ENCODE assay signal across 17 cellular contexts in the genomic region with DNA sequence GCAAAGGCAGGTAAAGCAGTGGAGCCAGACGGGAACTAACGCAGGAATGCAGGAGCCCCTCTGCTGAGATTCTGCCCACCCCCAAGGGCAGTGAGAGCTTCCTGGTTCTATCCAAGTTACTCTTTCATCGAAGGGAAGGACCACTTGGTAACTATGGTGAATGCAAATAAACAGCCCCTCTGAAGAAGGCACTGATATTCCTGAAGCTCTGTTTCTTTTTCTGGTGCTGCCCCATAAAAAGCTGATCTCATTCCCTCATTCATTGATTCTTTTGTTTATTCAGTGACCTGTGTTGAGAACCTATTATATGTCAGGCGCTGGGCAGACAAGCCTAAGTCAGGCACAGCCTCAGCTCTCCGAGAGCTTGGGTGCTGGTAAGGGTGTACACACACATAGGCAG.
DNase-seq lines count a peak whose midpoint lies in the region; ATAC-seq and TF ChIP-seq lines count a peak whose summit lies in the region.
"Had no signal": no experiment of that assay in that cellular context is flagged by ENCODE, and none has a peak within 500 bp of the region (broad histone marks: within the 10 kb centered on the region; RNA-seq: fewer than 3 reads in every experiment).

No MANE protein-coding gene starts in this region.

- no peak overlapping the region for H2AK5ac ChIP-seq in H9 (ENCODE audit: insufficient read length, low read length)

- no peak overlapping the region for H3T11ph ChIP-seq in H9 (ENCODE audit: low read length)

- H3K4me3 ChIP-seq in neural progenitor cell (no peak overlapping the region), Caco-2 (ENCODE audit: low read depth, low read length) (no peak overlapping the region)
- H3K4me3 ChIP-seq: breast epithelium, dorsolateral prefrontal cortex, esophagus muscularis mucosa, heart left ventricle, Peyer's patch, suprapubic skin had no signal

- H3K9me3 Mint-ChIP-seq in H9 (peaks cover 0 to 3% of the 10 kb centered on the region in 2 experiments; a peak in 2 of 5 replicates), neural progenitor cell (peaks cover 5% of the 10 kb centered on the region), Caco-2 (ENCODE audit: unreplicated experiment) (no peaks in the 10 kb centered on the region)
- H3K9me3 Mint-ChIP-seq in activated T-helper 17 cell treated with anti-CD3 and anti-CD28 coated beads, Interleukin-2, amount 50 U/mL, for 72 hours = no peaks in the 10 kb centered on the region
- H3K9me3 Mint-ChIP-seq: activated naive CD4-positive, alpha-beta T cell treated with anti-CD3 and anti-CD28 coated beads, Interleukin-2, amount 50 U/mL, for 24 hours had no signal

- H2AFZ ChIP-seq in H9 (ENCODE audit: low read length) (no peak overlapping the region), neural progenitor cell (replicated peaks) (peak overlapping the region; percentile 9)

- no peak for TF ChIP-seq CTCF in H9 (conservative IDR thresholded peaks at IDR 0.05)
- no peak for TF ChIP-seq CTCF in neural progenitor cell (IDR thresholded peaks at IDR 0.05)
- no peak for TF ChIP-seq CTCF in Caco-2 (IDR thresholded peaks at IDR 0.05; ENCODE audit: insufficient read depth in 1 of 2, low read depth in 1 of 2, low read length in 1 of 2, severe bottlenecking in 1 of 2, unreplicated experiment in 1 of 2)

- H3K79me2 ChIP-seq in H9 (ENCODE audit: insufficient read depth, low read length) (no peaks in the 10 kb centered on the region), neural progenitor cell (ENCODE audit: low read depth) (no peaks in the 10 kb centered on the region)

- H3K56ac ChIP-seq in H9 (ENCODE audit: insufficient read length, low read depth, low read length) = no peak overlapping the region

- no peak overlapping the region for H2BK15ac ChIP-seq in H9 (ENCODE audit: low read depth, low read length)

- H3K23me2 ChIP-seq in H9 (ENCODE audit: insufficient read length, low read depth, low read length, poor library complexity, severe bottlenecking) = no peaks in the 10 kb centered on the region

- H3K4me1 Mint-ChIP-seq in H9 = peaks cover 14 to 18% of the 10 kb centered on the region in 2 experiments
- peaks cover 22% of the 10 kb centered on the region for H3K4me1 Mint-ChIP-seq in neural progenitor cell
- no peaks in the 10 kb centered on the region for H3K4me1 Mint-ChIP-seq in Caco-2 (ENCODE audit: low read depth, unreplicated experiment)
- H3K4me1 Mint-ChIP-seq in activated T-helper 17 cell treated with anti-CD3 and anti-CD28 coated beads, Interleukin-2, amount 50 U/mL, for 72 hours = no peaks in the 10 kb centered on the region
- H3K4me1 Mint-ChIP-seq: activated naive CD4-positive, alpha-beta T cell treated with anti-CD3 and anti-CD28 coated beads, Interleukin-2, amount 50 U/mL, for 24 hours had no signal

- H3K4me1 ChIP-seq in H9 (ENCODE audit: insufficient read depth, low read length) (no peaks in the 10 kb centered on the region; the same call in 1 of the 2 replicates), neural progenitor cell (peaks cover 14% of the 10 kb centered on the region), Caco-2 (no peaks in the 10 kb centered on the region)
- H3K4me1 ChIP-seq: breast epithelium, heart left ventricle, Peyer's patch, suprapubic skin had no signal

- H2BK120ac ChIP-seq in H9 (ENCODE audit: low read depth, low read length, poor library complexity, severe bottlenecking) = no peak overlapping the region

- no CpG with 5 or more reads among the region's 5 CpGs for WGBS in H9 (ENCODE audit: extremely low coverage, insufficient read length, low lambda C conversion rate)

- CTCF ChIA-PET in Caco-2 (lab: Charles Lee) = interaction anchor here (0.7 to 1.4 kb wide), 3 partner anchors 46 to 139 kb away, joined by 3 to 10 read pairs (median 5); no protein-coding TSS in a partner anchor

- ATAC-seq in activated T-helper 17 cell treated with anti-CD3 and anti-CD28 coated beads, Interleukin-2, amount 50 U/mL, for 72 hours (replicated peaks) = no peak
- ATAC-seq: heart left ventricle had no signal

- H3K27ac Mint-ChIP-seq in H9 (no peak overlapping the region; a peak in 1 of 7 replicates), neural progenitor cell (peak overlapping the region; percentile 88), Caco-2 (ENCODE audit: unreplicated experiment) (no peak overlapping the region)
- no peak overlapping the region for H3K27ac Mint-ChIP-seq in activated T-helper 17 cell treated with anti-CD3 and anti-CD28 coated beads, Interleukin-2, amount 50 U/mL, for 72 hours
- H3K27ac Mint-ChIP-seq: activated naive CD4-positive, alpha-beta T cell treated with anti-CD3 and anti-CD28 coated beads, Interleukin-2, amount 50 U/mL, for 24 hours had no signal

- H3K9me3 ChIP-seq in H9 (ENCODE audit: control insufficient read depth, low read depth, low read length) (no peaks in the 10 kb centered on the region), neural progenitor cell (ENCODE audit: low read depth) (no peaks in the 10 kb centered on the region), Caco-2 (no peaks in the 10 kb centered on the region)
- H3K9me3 ChIP-seq: breast epithelium, esophagus muscularis mucosa, heart left ventricle, Peyer's patch, suprapubic skin had no signal

- H4K20me1 ChIP-seq in H9 (ENCODE audit: control insufficient read depth, insufficient read depth, insufficient read length) (no peaks in the 10 kb centered on the region), neural progenitor cell (ENCODE audit: low read depth) (no peaks in the 10 kb centered on the region)

- no peaks in the 10 kb centered on the region for H3F3A ChIP-seq in neural progenitor cell (ENCODE audit: low read depth)

- H3K18ac ChIP-seq in H9 (ENCODE audit: insufficient read length, low read depth, low read length) = no peak overlapping the region

- H3K9ac ChIP-seq in H9 (ENCODE audit: extremely low read depth, insufficient read length, low read length) (no peak overlapping the region), neural progenitor cell (no peak overlapping the region)

- H3K4me2 ChIP-seq in H9 (ENCODE audit: insufficient read depth, insufficient read length, low read length) (no peak overlapping the region), neural progenitor cell (no peak overlapping the region)

- H2BK20ac ChIP-seq in H9 (ENCODE audit: low read depth, low read length, poor library complexity, severe bottlenecking) = no peak overlapping the region

- H3K4ac ChIP-seq in H9 (ENCODE audit: low read depth, low read length) = no peak overlapping the region

- no peak overlapping the region for H4K91ac ChIP-seq in H9 (ENCODE audit: insufficient read length, low read depth, low read length)

- H3K36me3 ChIP-seq in neural progenitor cell (no peaks in the 10 kb centered on the region), Caco-2 (ENCODE audit: control insufficient read depth, insufficient read depth, low read length) (no peaks in the 10 kb centered on the region)
- H3K36me3 ChIP-seq: breast epithelium, esophagus muscularis mucosa, heart left ventricle, Peyer's patch, suprapubic skin had no signal

- H3K23ac ChIP-seq in H9 (ENCODE audit: insufficient read length, low read depth, low read length) = no peak overlapping the region

- DNase-seq in H9 (peak; percentile 44), NCI-H2196 treated with DMSO at 0.1 percent for 48 hours (lab: John Stamatoyannopoulos, UW; ENCODE audit: unreplicated experiment) (peak; percentile 87), SW480 (ENCODE audit: low spot score) (peak; percentile 32), neural progenitor cell (ENCODE audit: low spot score) (peak; percentile 15), Caco-2 (no peak), NCI-H1930 (lab: John Stamatoyannopoulos, UW) (no peak)
- DNase-seq: heart left ventricle; NCI-H446 treated with DMSO at 0.1 percent for 48 hours; Peyer's patch; stimulated activated CD4-positive, alpha-beta T cell treated with anti-CD3 and anti-CD28 coated beads, Interleukin-4, amount 100 ng/mL, for 1 hour; stimulated activated CD8-positive, alpha-beta memory T cell treated with anti-CD3 and anti-CD28 coated beads, Interleukin-4, amount 100 ng/mL, for 48 hours had no signal

- POLR2A ChIA-PET in Caco-2 (lab: Charles Lee) = no interaction called here

- intact Hi-C loops in Caco-2 (cut with micrococcal nuclease; ENCODE audit: unreplicated experiment) = no loop called here

- H3K27me3 ChIP-seq in H9 (ENCODE audit: insufficient read depth, low read length) (no peaks in the 10 kb centered on the region), neural progenitor cell (no peaks in the 10 kb centered on the region), Caco-2 (replicated peaks; ENCODE audit: control insufficient read depth, insufficient read depth, low read length) (no peaks in the 10 kb centered on the region)
- H3K27me3 ChIP-seq: Peyer's patch had no signal

- no peak overlapping the region; a peak in 1 of 5 replicates for H3K4me3 Mint-ChIP-seq in H9
- H3K4me3 Mint-ChIP-seq in neural progenitor cell = no peak overlapping the region
- no peak overlapping the region for H3K4me3 Mint-ChIP-seq in Caco-2 (ENCODE audit: unreplicated experiment)
- H3K4me3 Mint-ChIP-seq in activated T-helper 17 cell treated with anti-CD3 and anti-CD28 coated beads, Interleukin-2, amount 50 U/mL, for 72 hours = no peak overlapping the region
- H3K4me3 Mint-ChIP-seq: activated naive CD4-positive, alpha-beta T cell treated with anti-CD3 and anti-CD28 coated beads, Interleukin-2, amount 50 U/mL, for 24 hours had no signal

- no peaks in the 10 kb centered on the region for H3K36me3 Mint-ChIP-seq in H9 (ENCODE audit: insufficient read depth in 1 of 3, low read depth in 3 of 3)
- no peaks in the 10 kb centered on the region for H3K36me3 Mint-ChIP-seq in neural progenitor cell
- H3K36me3 Mint-ChIP-seq in Caco-2 (ENCODE audit: insufficient read depth, unreplicated experiment) = no peaks in the 10 kb centered on the region
- no peaks in the 10 kb centered on the region for H3K36me3 Mint-ChIP-seq in activated T-helper 17 cell treated with anti-CD3 and anti-CD28 coated beads, Interleukin-2, amount 50 U/mL, for 72 hours (ENCODE audit: low read depth)
- H3K36me3 Mint-ChIP-seq: activated naive CD4-positive, alpha-beta T cell treated with anti-CD3 and anti-CD28 coated beads, Interleukin-2, amount 50 U/mL, for 24 hours had no signal

- H3K79me1 ChIP-seq in H9 (ENCODE audit: insufficient read depth, low read depth, low read length, poor library complexity, severe bottlenecking) = no peaks in the 10 kb centered on the region

- no peak overlapping the region for H4K5ac ChIP-seq in H9 (ENCODE audit: insufficient read length, low read depth, low read length)

- BruUV-seq in Caco-2 (replicated peaks; lab: Mats Ljungman, UMichigan) = no TSS peak

- no peak overlapping the region for H4K8ac ChIP-seq in H9 (replicated peaks; ENCODE audit: insufficient read length, low read depth, low read length)

- H3K27me3 Mint-ChIP-seq in H9 (ENCODE audit: low read depth) (no peaks in the 10 kb centered on the region; the same call in 1 of the 2 replicates), neural progenitor cell (ENCODE audit: insufficient read depth, low read depth) (peaks cover 2% of the 10 kb centered on the region), Caco-2 (ENCODE audit: insufficient read depth, unreplicated experiment) (peaks cover 17% of the 10 kb centered on the region)
- peaks cover 18% of the 10 kb centered on the region for H3K27me3 Mint-ChIP-seq in activated T-helper 17 cell treated with anti-CD3 and anti-CD28 coated beads, Interleukin-2, amount 50 U/mL, for 72 hours

- no peak overlapping the region for H3K14ac ChIP-seq in H9 (ENCODE audit: insufficient read depth, low read length)

- no peak overlapping the region for H2BK12ac ChIP-seq in H9 (ENCODE audit: insufficient read length, low read depth, low read length)

- H3K27ac ChIP-seq in H9 (ENCODE audit: insufficient read length, low read depth, low read length) (no peak overlapping the region), neural progenitor cell (no peak overlapping the region)
- H3K27ac ChIP-seq: breast epithelium, dorsolateral prefrontal cortex, esophagus muscularis mucosa, heart left ventricle, Peyer's patch, suprapubic skin had no signal

- no peak overlapping the region for H2BK5ac ChIP-seq in H9 (ENCODE audit: insufficient read length, low read length)

Comparison
In these comparisons a context has a peak if more than half of its experiments do, and no peak if none do; other contexts are left out.
1. DNase-seq: peak in H9 (single experiment), NCI-H2196 treated with DMSO at 0.1 percent for 48 hours (single experiment), SW480 (single experiment) and neural progenitor cell (single experiment); none in Caco-2 (0 of 2) and NCI-H1930 (0 of 2).